8 cellular contexts compared by ENCODE assay signal in genomic region chr17:58657962-58658803, GRCh38. TPM values are rescaled to one million over a fixed set of nuclear protein-coding genes. Genes with fewer than 3 reads are reported as not detected.
DNase-seq lines count a peak whose midpoint lies in the region; ATAC-seq, FAIRE-seq and TF ChIP-seq lines count a peak whose summit lies in the region.
"Not testable (repeated sequence)": the region's sequence is repeated elsewhere in the genome, so short reads cannot be mapped to it uniquely, and the experiment has no call there.
"Had no signal": no experiment of that assay in that cellular context is flagged by ENCODE, and none has a peak within 500 bp of the region (broad histone marks: within the 10 kb centered on the region; RNA-seq: fewer than 3 reads in every experiment).

No MANE protein-coding gene starts in this region.

- peak overlapping the region; percentile 100 for H3K27ac Mint-ChIP-seq in WTC11
- H3K27ac Mint-ChIP-seq in astrocyte (ENCODE audit: unreplicated experiment): peak overlapping the region; percentile 100
- H3K27ac Mint-ChIP-seq in mesothelial cell of epicardium: peak overlapping the region; percentile 100

- not testable (repeated sequence) for H3K9me2 ChIP-seq in GM23248 (ENCODE audit: insufficient read depth)

- H3K36me3 Mint-ChIP-seq in WTC11; astrocyte (ENCODE audit: low read depth, unreplicated experiment); mesothelial cell of epicardium: not testable (repeated sequence)

- 46 to 50% methylated on average over 10 of the region's 10 CpGs for WGBS in GM23248 (ENCODE audit: low coverage in 1 of 2, low lambda C conversion rate in 2 of 2, missing lambda C conversion rate in 2 of 2), 2 experiments
- 61 to 70% methylated on average over 10 of the region's 10 CpGs for WGBS in sigmoid colon, 2 donors

- H3K27me3 Mint-ChIP-seq in WTC11 (ENCODE audit: low read depth): peaks cover 14% of the 10 kb centered on the region
- not testable (repeated sequence) for H3K27me3 Mint-ChIP-seq in astrocyte (ENCODE audit: low read depth, unreplicated experiment); mesothelial cell of epicardium (ENCODE audit: low read depth)

- not testable (repeated sequence) for H3K27ac ChIP-seq in GM23248; astrocyte (ENCODE audit: low read depth, low read length)
- peak overlapping the region; percentile 74 to 85 (median 77) for H3K27ac ChIP-seq in sigmoid colon

- peak; percentile 60 for DNase-seq in GM23248
- DNase-seq in NCI-H2171 treated with DMSO at 0.1 percent for 48 hours (lab: John Stamatoyannopoulos, UW): peak; percentile 27
- DNase-seq in WTC11 (ENCODE audit: low spot score); astrocyte (ENCODE audit: low read depth); mesothelial cell of epicardium (ENCODE audit: low spot score in 2 of 2, unreplicated experiment in 2 of 2); sigmoid colon: not testable (repeated sequence)
- DNase-seq in fibroblast of mammary gland (ENCODE audit: low read depth): peak; percentile 48

- H3K9me3 ChIP-seq in GM23248 (ENCODE audit: low read depth); astrocyte (ENCODE audit: insufficient read depth, low read depth, low read length); sigmoid colon: not testable (repeated sequence)

- not testable (repeated sequence) for H3K9ac ChIP-seq in GM23248; astrocyte (ENCODE audit: low read length)

- TF ChIP-seq EP300 in sigmoid colon (IDR thresholded peaks at IDR 0.05): not testable (repeated sequence)

- H3F3A ChIP-seq in GM23248 (ENCODE audit: insufficient read depth): not testable (repeated sequence)

- not testable (repeated sequence) for H3K79me2 ChIP-seq in GM23248 (ENCODE audit: insufficient read depth); astrocyte (ENCODE audit: insufficient read depth, low read length)

- H2AFZ ChIP-seq in GM23248; astrocyte (ENCODE audit: low read depth, low read length): not testable (repeated sequence)

- CTCF ChIA-PET in WTC11 (lab: Charles Lee): interaction anchor here (0.6 to 1.0 kb wide), 2 partner anchors 27 to 49 kb away, joined by 3 to 4 read pairs; no protein-coding TSS in a partner anchor

- TF ChIP-seq POLR2A in sigmoid colon (IDR thresholded peaks at IDR 0.05): not testable (repeated sequence)

- ATAC-seq in WTC11: peak; percentile 12

- not testable (repeated sequence) for FAIRE-seq in astrocyte (lab: Jason Lieb, UNC)

- H3K4me3 ChIP-seq in GM23248; astrocyte (ENCODE audit: insufficient read depth, low read depth, low read length); fibroblast of mammary gland (ENCODE audit: control insufficient read depth, low read depth, low read length): not testable (repeated sequence)
- peak overlapping the region in 3 of 4 donors; percentile 41 to 50 (median 46) for H3K4me3 ChIP-seq in sigmoid colon

- intact Hi-C loops in sigmoid colon (cut with DNase I): loop anchor here (1.0 to 2.0 kb wide), 2 partner anchors 26 to 139 kb away; no protein-coding TSS in a partner anchor

- peaks cover 20% of the 10 kb centered on the region for H3K4me1 Mint-ChIP-seq in WTC11
- not testable (repeated sequence) for H3K4me1 Mint-ChIP-seq in astrocyte (ENCODE audit: low read depth, unreplicated experiment); mesothelial cell of epicardium

- not testable (repeated sequence) for H4K20me1 ChIP-seq in GM23248 (ENCODE audit: insufficient read depth); astrocyte (ENCODE audit: insufficient read depth, low read length)

- POLR2A ChIA-PET in WTC11 (lab: Charles Lee): interaction anchor here (0.5 to 5.6 kb wide), 5 partner anchors 27 to 297 kb away, joined by 3 to 54 read pairs (median 3); no protein-coding TSS in a partner anchor

- not testable (repeated sequence) for H3K4me2 ChIP-seq in GM23248 (ENCODE audit: unreplicated experiment); astrocyte (ENCODE audit: low read length)

- not testable (repeated sequence) for H3K36me3 ChIP-seq in GM23248 (ENCODE audit: low read depth); astrocyte (ENCODE audit: insufficient read depth, low read length); sigmoid colon

- TF ChIP-seq CTCF in WTC11 (IDR thresholded peaks at IDR 0.05); astrocyte (IDR thresholded peaks at IDR 0.05; ENCODE audit: insufficient read depth, low read depth, low read length); fibroblast of mammary gland (conservative IDR thresholded peaks at IDR 0.05; ENCODE audit: control insufficient read depth, insufficient read depth, low read depth, low read length); mesothelial cell of epicardium (IDR thresholded peaks at IDR 0.05; ENCODE audit: unreplicated experiment); sigmoid colon (IDR thresholded peaks at IDR 0.05): not testable (repeated sequence)

- not testable (repeated sequence) for H3K27me3 ChIP-seq in GM23248 (replicated peaks; ENCODE audit: insufficient read depth); astrocyte (ENCODE audit: insufficient read depth, low read length); sigmoid colon

- not testable (repeated sequence) for H3K4me1 ChIP-seq in GM23248 (ENCODE audit: insufficient read depth); astrocyte (ENCODE audit: insufficient read depth, low read length); sigmoid colon

- in situ Hi-C loops in GM23248 (cut with MboI): not testable (repeated sequence)

- peak overlapping the region; percentile 66 for H3K4me3 Mint-ChIP-seq in WTC11
- peak overlapping the region; percentile 2 for H3K4me3 Mint-ChIP-seq in astrocyte (ENCODE audit: unreplicated experiment)
- peak overlapping the region; percentile 71 for H3K4me3 Mint-ChIP-seq in mesothelial cell of epicardium

- not testable (repeated sequence) for H3K9me3 Mint-ChIP-seq in WTC11; astrocyte (ENCODE audit: unreplicated experiment); mesothelial cell of epicardium

TF ChIP-seq in WTC11, 78 proteins besides CTCF, POLR2A, EP300 and RAD21:
- TF ChIP-seq NFE2L1 (CRISPR knock-in tag; IDR thresholded peaks at IDR 0.05) (peak; percentile 79; the same call in 1 of the 2 replicates), ZNF423 (CRISPR knock-in tag; IDR thresholded peaks at IDR 0.05) (peak; percentile 63), MAX (CRISPR knock-in tag; IDR thresholded peaks at IDR 0.05) (0 out of 2 replicates have a peak, but pooled peaks have one; percentile 27), TEAD1 (CRISPR knock-in tag; IDR thresholded peaks at IDR 0.05) (peak; percentile 75; the same call in 1 of the 2 replicates)

RNA-seq across cellular contexts. Expression of gene TEX14, which starts 33.7 kb away (rescaled TPM):
- total RNA-seq in GM23248 (2014; rRNA removed; shearing (Covaris generic)): not detected in 2 replicates
- 0.15 TPM in 1 of 2 replicates, not detected in the other for polyA plus RNA-seq in GM23248 (2016; fragmentation: Nextera tagmentation; extraction: Ambion mirVana)
- 0.76 to 1.4 TPM (median 1.3 TPM) in 3 replicates for total RNA-seq in WTC11 (2021)
- 0.09 and 0.31 TPM in 2 replicates for total RNA-seq in astrocyte
- total RNA-seq in mesothelial cell of epicardium: 0.20 to 0.43 TPM (median 0.34 TPM) in 3 replicates
- under 1 TPM; 0.14 to 0.36 (median 0.30) TPM for total RNA-seq in sigmoid colon
- under 1 TPM in 1 of 3 donors, not detected in 2; 0.09 TPM for polyA plus RNA-seq in sigmoid colon
- total RNA-seq: Daoy had no signal

RNA-seq across cellular contexts. Expression of gene RAD51C, which starts 34.2 kb away (rescaled TPM):
- total RNA-seq in GM23248 (2014; rRNA removed; shearing (Covaris generic)): 17.2 and 23.4 TPM in 2 replicates
- polyA plus RNA-seq in GM23248 (2016; fragmentation: Nextera tagmentation; extraction: Ambion mirVana) (40.2 and 45.8 TPM in 2 replicates), sigmoid colon (10 to 100 TPM in 1 of 3 donors, 1 to 10 TPM in 2; 6.0 to 20.1 (median 9.0) TPM)
- total RNA-seq in WTC11 (2021) (15.2 to 19.5 TPM (median 17.7 TPM) in 3 replicates), astrocyte (9.1 and 9.4 TPM in 2 replicates), mesothelial cell of epicardium (28.8 to 31.7 TPM (median 30.3 TPM) in 3 replicates), sigmoid colon (10 to 100 TPM; 16.8 to 25.2 (median 19.0) TPM)

Comparison
In these comparisons a context has a peak if more than half of its experiments do, and no peak if none do; other contexts are left out.
1. H3K4me3 Mint-ChIP-seq: peak in every context shown above with its lines; median percentile 71 in mesothelial cell of epicardium; 66 in WTC11; 2 in astrocyte.